8 cellular contexts compared by ENCODE assay signal in genomic region chr11:120339394-120339890, GRCh38. TPM values are rescaled to one million over a fixed set of nuclear protein-coding genes. Genes with fewer than 3 reads are reported as not detected.
A peak's percentile ranks its signal among the peaks of the same experiment; 100 is the strongest.
DNase-seq lines count a peak whose midpoint lies in the region; ATAC-seq and TF ChIP-seq lines count a peak whose summit lies in the region.

No MANE protein-coding gene starts in this region.

- H3K27me3 Mint-ChIP-seq in activated T-helper 2 cell treated with anti-CD3 and anti-CD28 coated beads, Interferon-gamma antibody, Interleukin-2, Interleukin-4, amounts not matched to agents 10 μg/mL and 5 μg/mL and 100 μg/mL, durations not matched to agents 14 hours and 24 hours and 36 hours (ENCODE audit: low read depth): peaks cover 55% of the 10 kb centered on the region
- H3K27me3 Mint-ChIP-seq in activated T-cell treated with anti-CD3 and anti-CD28 coated beads, Interleukin-2, amount 50 U/mL, for 4 hours (ENCODE audit: low read depth): peaks cover 54% of the 10 kb centered on the region

- TF ChIP-seq CTCF in fibroblast of villous mesenchyme (IDR thresholded peaks at IDR 0.05; ENCODE audit: insufficient read depth, low read depth, low read length): no peak

- ATAC-seq in GM18858 (IDR thresholded peaks at IDR 0.05; ENCODE audit: unreplicated experiment): no peak
- ATAC-seq in activated T-cell treated with anti-CD3 and anti-CD28 coated beads, Interleukin-2, amount 50 U/mL, for 4 hours: no peak

- no peak overlapping the region for H3K4me3 Mint-ChIP-seq in activated T-helper 2 cell treated with anti-CD3 and anti-CD28 coated beads, Interferon-gamma antibody, Interleukin-2, Interleukin-4, amounts not matched to agents 10 μg/mL and 5 μg/mL and 100 μg/mL, durations not matched to agents 14 hours and 24 hours and 36 hours (ENCODE audit: low read depth)
- no peak overlapping the region for H3K4me3 Mint-ChIP-seq in activated T-cell treated with anti-CD3 and anti-CD28 coated beads, Interleukin-2, amount 50 U/mL, for 4 hours

- H3K4me3 ChIP-seq in fibroblast of villous mesenchyme (ENCODE audit: low read depth, low read length): peak overlapping the region; percentile 96

- peaks cover 6% of the 10 kb centered on the region for H3K9me3 Mint-ChIP-seq in activated T-helper 2 cell treated with anti-CD3 and anti-CD28 coated beads, Interferon-gamma antibody, Interleukin-2, Interleukin-4, amounts not matched to agents 10 μg/mL and 5 μg/mL and 100 μg/mL, durations not matched to agents 14 hours and 24 hours and 36 hours
- peaks cover 4% of the 10 kb centered on the region for H3K9me3 Mint-ChIP-seq in activated T-cell treated with anti-CD3 and anti-CD28 coated beads, Interleukin-2, amount 50 U/mL, for 4 hours

- peaks cover 13% of the 10 kb centered on the region for H3K36me3 Mint-ChIP-seq in activated T-helper 2 cell treated with anti-CD3 and anti-CD28 coated beads, Interferon-gamma antibody, Interleukin-2, Interleukin-4, amounts not matched to agents 10 μg/mL and 5 μg/mL and 100 μg/mL, durations not matched to agents 14 hours and 24 hours and 36 hours (ENCODE audit: low read depth)
- H3K36me3 Mint-ChIP-seq in activated T-cell treated with anti-CD3 and anti-CD28 coated beads, Interleukin-2, amount 50 U/mL, for 4 hours (ENCODE audit: insufficient read depth): no peaks in the 10 kb centered on the region

- peak; percentile 15 for DNase-seq in DMS79 (lab: John Stamatoyannopoulos, UW)
- DNase-seq in RPMI7951 (ENCODE audit: low read depth): peak; percentile 72
- peak; percentile 73 for DNase-seq in fibroblast of villous mesenchyme (ENCODE audit: low read depth)
- peak in 34 of 56 donors; percentile 11 to 76 (median 38) for DNase-seq in nucleus accumbens (lab: John Stamatoyannopoulos, UW)
- no peak for DNase-seq in activated T-helper 2 cell treated with anti-CD3 and anti-CD28 coated beads, Interferon-gamma antibody, Interleukin-2, Interleukin-4, amounts not matched to agents 10 μg/mL and 5 μg/mL and 100 μg/mL, durations not matched to agents 14 hours and 24 hours and 36 hours (ENCODE audit: low spot score)
- DNase-seq in activated T-cell treated with anti-CD3 and anti-CD28 coated beads, Interleukin-2, amount 50 U/mL, for 4 hours: no peak
- no peak for DNase-seq in NCI-H446 treated with DMSO at 0.1 percent for 48 hours (lab: John Stamatoyannopoulos, UW)

- H3K27ac Mint-ChIP-seq in activated T-helper 2 cell treated with anti-CD3 and anti-CD28 coated beads, Interferon-gamma antibody, Interleukin-2, Interleukin-4, amounts not matched to agents 10 μg/mL and 5 μg/mL and 100 μg/mL, durations not matched to agents 14 hours and 24 hours and 36 hours: no peak overlapping the region

- intact Hi-C loops in activated T-helper 2 cell treated with anti-CD3 and anti-CD28 coated beads, Interferon-gamma antibody, Interleukin-2, Interleukin-4, amounts not matched to agents 10 μg/mL and 5 μg/mL and 100 μg/mL, durations not matched to agents 14 hours and 24 hours and 36 hours (cut with micrococcal nuclease): loop anchor here (10.0 kb wide), 1 partner anchor 345 kb away; no protein-coding TSS in a partner anchor

- H3K4me1 Mint-ChIP-seq in activated T-helper 2 cell treated with anti-CD3 and anti-CD28 coated beads, Interferon-gamma antibody, Interleukin-2, Interleukin-4, amounts not matched to agents 10 μg/mL and 5 μg/mL and 100 μg/mL, durations not matched to agents 14 hours and 24 hours and 36 hours (ENCODE audit: low read depth): peaks cover 42% of the 10 kb centered on the region
- H3K4me1 Mint-ChIP-seq in activated T-cell treated with anti-CD3 and anti-CD28 coated beads, Interleukin-2, amount 50 U/mL, for 4 hours (ENCODE audit: low read depth): peaks cover 44% of the 10 kb centered on the region

RNA-seq across cellular contexts. Expression of gene ARHGEF12, which starts 3.2 kb away (rescaled TPM):
- total RNA-seq in RPMI7951 (2014; rRNA removed; shearing (Covaris generic)): 42.0 and 46.4 TPM in 2 replicates
- total RNA-seq in fibroblast of villous mesenchyme: 124 and 143 TPM in 2 replicates
- 17.4 and 17.7 TPM in 2 replicates for total RNA-seq in activated T-helper 2 cell treated with anti-CD3 and anti-CD28 coated beads, Interferon-gamma antibody, Interleukin-2, Interleukin-4, amounts not matched to agents 10 μg/mL and 5 μg/mL and 100 μg/mL, durations not matched to agents 14 hours and 24 hours and 36 hours
- 10 to 100 TPM; 15.7 to 19.9 (median 18.7) TPM for total RNA-seq in activated T-cell treated with anti-CD3 and anti-CD28 coated beads, Interleukin-2, amount 50 U/mL, for 4 hours

RNA-seq across cellular contexts. Expression of gene TLCD5, which starts 14.3 kb away (rescaled TPM):
- 3.4 and 4.9 TPM in 2 replicates for total RNA-seq in RPMI7951 (2014; rRNA removed; shearing (Covaris generic))
- 7.4 and 10.8 TPM in 2 replicates for total RNA-seq in fibroblast of villous mesenchyme
- 0.41 and 0.46 TPM in 2 replicates for total RNA-seq in activated T-helper 2 cell treated with anti-CD3 and anti-CD28 coated beads, Interferon-gamma antibody, Interleukin-2, Interleukin-4, amounts not matched to agents 10 μg/mL and 5 μg/mL and 100 μg/mL, durations not matched to agents 14 hours and 24 hours and 36 hours
- under 1 TPM; 0.23 to 0.43 (median 0.26) TPM for total RNA-seq in activated T-cell treated with anti-CD3 and anti-CD28 coated beads, Interleukin-2, amount 50 U/mL, for 4 hours

Comparison
In these comparisons a context has a peak if more than half of its experiments do, and no peak if none do; other contexts are left out.
1. DNase-seq: peak in DMS79 (single experiment), RPMI7951 (single experiment), fibroblast of villous mesenchyme (single experiment) and nucleus accumbens (34 of 56); none in activated T-helper 2 cell treated with anti-CD3 and anti-CD28 coated beads, Interferon-gamma antibody, Interleukin-2, Interleukin-4, amounts not matched to agents 10 μg/mL and 5 μg/mL and 100 μg/mL, durations not matched to agents 14 hours and 24 hours and 36 hours (single experiment), activated T-cell treated with anti-CD3 and anti-CD28 coated beads, Interleukin-2, amount 50 U/mL, for 4 hours (single experiment) and NCI-H446 treated with DMSO at 0.1 percent for 48 hours (single experiment).